17 cellular contexts compared by ENCODE assay signal in the genomic region with DNA sequence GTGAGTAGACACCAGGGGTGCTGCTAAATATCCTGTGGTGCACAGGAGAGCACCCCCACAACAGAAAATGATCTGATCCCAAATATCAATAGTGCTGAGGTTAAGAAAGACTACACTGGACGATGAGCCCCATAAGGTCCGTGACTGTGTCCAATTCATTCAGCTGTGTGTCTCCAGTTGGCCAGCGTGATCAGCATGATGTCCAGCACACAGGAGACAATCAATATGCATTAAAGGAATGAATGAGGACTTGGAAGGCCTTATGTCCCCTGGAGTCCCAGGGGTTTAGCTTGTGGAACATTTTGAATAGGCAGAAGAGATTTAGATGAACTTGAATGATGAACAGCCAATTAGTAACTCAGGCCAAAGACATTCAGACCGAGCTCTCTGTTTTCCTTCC. TPM values are rescaled to one million over a fixed set of nuclear protein-coding genes. Genes with fewer than 3 reads are reported as not detected.
DNase-seq lines count a peak whose midpoint lies in the region; ATAC-seq and TF ChIP-seq lines count a peak whose summit lies in the region.
"Had no signal": no experiment of that assay in that cellular context is flagged by ENCODE, and none has a peak within 500 bp of the region (broad histone marks: within the 10 kb centered on the region; RNA-seq: fewer than 3 reads in every experiment).

No MANE protein-coding gene starts in this region.

- no peak overlapping the region for H2AFZ ChIP-seq in PC-3 (ENCODE audit: low read length)
- H2AFZ ChIP-seq: parathyroid adenoma had no signal

- CTCF ChIA-PET in PC-3 (lab: Charles Lee) = no interaction called here

- H3K4me2 ChIP-seq in DOHH2 (ENCODE audit: low read length) = peak overlapping the region; percentile 29
- no peak overlapping the region for H3K4me2 ChIP-seq in PC-3 (ENCODE audit: low read length)

- peaks cover 99% of the 10 kb centered on the region for H3K79me2 ChIP-seq in DOHH2 (ENCODE audit: control insufficient read depth, low read length)
- no peaks in the 10 kb centered on the region for H3K79me2 ChIP-seq in PC-3 (ENCODE audit: low read length)
- H3K79me2 ChIP-seq: parathyroid adenoma had no signal

- no peak overlapping the region for H3K9ac ChIP-seq in PC-3 (ENCODE audit: low read length)
- H3K9ac ChIP-seq: parathyroid adenoma had no signal

- H3K36me3 Mint-ChIP-seq in CD14-positive monocyte (peaks cover 0 to 4% of the 10 kb centered on the region in 2 donors), memory B cell (peaks cover 31% of the 10 kb centered on the region)
- H3K36me3 Mint-ChIP-seq in activated T-helper 1 cell treated with anti-CD3 and anti-CD28 coated beads, Interleukin-12 subunit alpha, Interleukin-12 subunit beta, Interleukin-2, Interleukin-4 antibody, amounts not matched to agents 30 ng/mL and 10 ng/mL and 1 ng/mL, durations not matched to agents 14 hours and 24 hours and 36 hours (ENCODE audit: low read depth) = peaks cover 72% of the 10 kb centered on the region

- peaks cover 2 to 18% (median 12%) of the 10 kb centered on the region in 3 donors for H3K27me3 Mint-ChIP-seq in CD14-positive monocyte (ENCODE audit: low read depth in 3 of 3)
- H3K27me3 Mint-ChIP-seq in activated T-helper 1 cell treated with anti-CD3 and anti-CD28 coated beads, Interleukin-12 subunit alpha, Interleukin-12 subunit beta, Interleukin-2, Interleukin-4 antibody, amounts not matched to agents 30 ng/mL and 10 ng/mL and 1 ng/mL, durations not matched to agents 14 hours and 24 hours and 36 hours (ENCODE audit: insufficient read depth) = no peaks in the 10 kb centered on the region
- H3K27me3 Mint-ChIP-seq in memory B cell = no peaks in the 10 kb centered on the region

- intact Hi-C loops in CD14-positive monocyte (cut with micrococcal nuclease) = no loop called here
- intact Hi-C loops in activated T-helper 1 cell treated with anti-CD3 and anti-CD28 coated beads, Interleukin-12 subunit alpha, Interleukin-12 subunit beta, Interleukin-2, Interleukin-4 antibody, amounts not matched to agents 30 ng/mL and 10 ng/mL and 1 ng/mL, durations not matched to agents 14 hours and 24 hours and 36 hours (cut with micrococcal nuclease) = no loop called here
- intact Hi-C loops in PC-3 (cut with micrococcal nuclease) = no loop called here

- no peaks in the 10 kb centered on the region for H3K27me3 ChIP-seq in DOHH2 (ENCODE audit: control insufficient read depth, low read length)
- H3K27me3 ChIP-seq in PC-3 (ENCODE audit: low read length) = peaks cover 78% of the 10 kb centered on the region

- H3K4me3 Mint-ChIP-seq in CD14-positive monocyte (peak overlapping the region in 1 of 2 donors; percentile 13), memory B cell (peak overlapping the region; percentile 49)
- H3K4me3 Mint-ChIP-seq in activated T-helper 1 cell treated with anti-CD3 and anti-CD28 coated beads, Interleukin-12 subunit alpha, Interleukin-12 subunit beta, Interleukin-2, Interleukin-4 antibody, amounts not matched to agents 30 ng/mL and 10 ng/mL and 1 ng/mL, durations not matched to agents 14 hours and 24 hours and 36 hours = peak overlapping the region; percentile 34

- H3K4me1 Mint-ChIP-seq in CD14-positive monocyte (peaks cover 69% of the 10 kb centered on the region), memory B cell (peaks cover 78% of the 10 kb centered on the region)
- H3K4me1 Mint-ChIP-seq in activated T-helper 1 cell treated with anti-CD3 and anti-CD28 coated beads, Interleukin-12 subunit alpha, Interleukin-12 subunit beta, Interleukin-2, Interleukin-4 antibody, amounts not matched to agents 30 ng/mL and 10 ng/mL and 1 ng/mL, durations not matched to agents 14 hours and 24 hours and 36 hours (ENCODE audit: low read depth) = peaks cover 90% of the 10 kb centered on the region

- no peak for ATAC-seq in memory B cell (ENCODE audit: low read depth)
- no peak for ATAC-seq in PC-3
- ATAC-seq in HG03135 (IDR thresholded peaks at IDR 0.05; ENCODE audit: unreplicated experiment) = no peak
- no peak for ATAC-seq in HG03280 (IDR thresholded peaks at IDR 0.05; ENCODE audit: unreplicated experiment)
- ATAC-seq in HG02798 (IDR thresholded peaks at IDR 0.05; ENCODE audit: poor library complexity, unreplicated experiment) = no peak
- ATAC-seq: foreskin keratinocyte had no signal

- H3K9me3 ChIP-seq in DOHH2 (ENCODE audit: control insufficient read depth, insufficient read depth, low read length) (no peaks in the 10 kb centered on the region), PC-3 (ENCODE audit: low read length) (no peaks in the 10 kb centered on the region)
- H3K9me3 ChIP-seq: tibial artery had no signal

- no peak for TF ChIP-seq CTCF in CD14-positive monocyte (IDR thresholded peaks at IDR 0.05)
- no peak for TF ChIP-seq CTCF in DOHH2 (IDR thresholded peaks at IDR 0.05; ENCODE audit: low read depth, low read length, poor library complexity, severe bottlenecking)
- TF ChIP-seq CTCF in PC-3 (conservative IDR thresholded peaks at IDR 0.05; ENCODE audit: low read depth, low read length) = no peak

- H3K4me3 ChIP-seq in DOHH2 (ENCODE audit: low read length) = no peak overlapping the region
- H3K4me3 ChIP-seq in PC-3 (ENCODE audit: low read length) = no peak overlapping the region
- H3K4me3 ChIP-seq: tibial artery had no signal

- H3F3A ChIP-seq in DOHH2 (ENCODE audit: control insufficient read depth, insufficient read depth) (0 out of 2 replicates have a peak, but pooled peaks cover 2% of the 10 kb centered on the region), PC-3 (ENCODE audit: low read length, unreplicated experiment) (no peaks in the 10 kb centered on the region)

- POLR2A ChIA-PET in PC-3 (lab: Charles Lee; ENCODE audit: unreplicated experiment) = no interaction called here

- H3K36me3 ChIP-seq in DOHH2 (ENCODE audit: control insufficient read depth, low read length) = peaks cover 93% of the 10 kb centered on the region
- no peaks in the 10 kb centered on the region for H3K36me3 ChIP-seq in PC-3 (ENCODE audit: low read depth, low read length)
- H3K36me3 ChIP-seq: tibial artery had no signal

- no TSS peak for BruUV-seq in PC-3 (replicated peaks; lab: Mats Ljungman, UMichigan)

- no peaks in the 10 kb centered on the region for H3K9me2 ChIP-seq in DOHH2 (replicated peaks; ENCODE audit: control insufficient read depth, low read length)
- no peaks in the 10 kb centered on the region for H3K9me2 ChIP-seq in PC-3 (replicated peaks; ENCODE audit: low read length)

- no peak for DNase-seq in CD14-positive monocyte (ENCODE audit: low spot score)
- DNase-seq in activated T-helper 1 cell treated with anti-CD3 and anti-CD28 coated beads, Interleukin-12 subunit alpha, Interleukin-12 subunit beta, Interleukin-2, Interleukin-4 antibody, amounts not matched to agents 30 ng/mL and 10 ng/mL and 1 ng/mL, durations not matched to agents 14 hours and 24 hours and 36 hours (ENCODE audit: low spot score) = no peak
- DNase-seq in memory B cell (ENCODE audit: low spot score in 2 of 2) = no peak
- DNase-seq in PC-3 = no peak
- DNase-seq: activated CD4-positive, alpha-beta T cell treated with anti-CD3 and anti-CD28 coated beads, Interleukin-2, amount 50 U/mL, for 4 hours; anterior cingulate cortex; DMS53; foreskin keratinocyte; NCI-H82; stimulated activated CD4-positive, alpha-beta T cell treated with anti-CD3 and anti-CD28 coated beads, Interleukin-4, amount 100 ng/mL, for 1 hour; tibial artery had no signal

- H4K20me1 ChIP-seq in DOHH2 (ENCODE audit: control insufficient read depth, insufficient read depth, low read depth, low read length) (peaks cover 52% of the 10 kb centered on the region), PC-3 (ENCODE audit: low read length) (no peaks in the 10 kb centered on the region)

- H3K27ac ChIP-seq in DOHH2 (ENCODE audit: low read depth, low read length) (peak overlapping the region; percentile 28; the same call in 1 of the 2 replicates), PC-3 (ENCODE audit: low read length) (no peak overlapping the region)
- H3K27ac ChIP-seq: foreskin keratinocyte, parathyroid adenoma, tibial artery had no signal

- H3K4me1 ChIP-seq in DOHH2 (ENCODE audit: control insufficient read depth, low read length) (peaks cover 80% of the 10 kb centered on the region), PC-3 (ENCODE audit: insufficient read depth, low read length) (no peaks in the 10 kb centered on the region)
- H3K4me1 ChIP-seq: foreskin keratinocyte had no signal

- H3K27ac Mint-ChIP-seq in CD14-positive monocyte (peak overlapping the region in 6 of 7 donors; percentile 79 to 89 (median 86)), memory B cell (peak overlapping the region; percentile 84)
- H3K27ac Mint-ChIP-seq in activated T-helper 1 cell treated with anti-CD3 and anti-CD28 coated beads, Interleukin-12 subunit alpha, Interleukin-12 subunit beta, Interleukin-2, Interleukin-4 antibody, amounts not matched to agents 30 ng/mL and 10 ng/mL and 1 ng/mL, durations not matched to agents 14 hours and 24 hours and 36 hours = peak overlapping the region; percentile 71

- H3K9me3 Mint-ChIP-seq in CD14-positive monocyte (no peaks in the 10 kb centered on the region), memory B cell (no peaks in the 10 kb centered on the region)
- no peaks in the 10 kb centered on the region for H3K9me3 Mint-ChIP-seq in activated T-helper 1 cell treated with anti-CD3 and anti-CD28 coated beads, Interleukin-12 subunit alpha, Interleukin-12 subunit beta, Interleukin-2, Interleukin-4 antibody, amounts not matched to agents 30 ng/mL and 10 ng/mL and 1 ng/mL, durations not matched to agents 14 hours and 24 hours and 36 hours

RNA-seq across cellular contexts. Expression of a gene that starts 6.3 kb away (rescaled TPM):
- polyA plus RNA-seq in CD14-positive monocyte = 1 to 10 TPM; 1.1 to 1.4 TPM
- 139 and 143 TPM in 2 replicates for total RNA-seq in activated T-helper 1 cell treated with anti-CD3 and anti-CD28 coated beads, Interleukin-12 subunit alpha, Interleukin-12 subunit beta, Interleukin-2, Interleukin-4 antibody, amounts not matched to agents 30 ng/mL and 10 ng/mL and 1 ng/mL, durations not matched to agents 14 hours and 24 hours and 36 hours
- total RNA-seq in PC-3 (2014; rRNA removed) = 0.04 and 0.12 TPM in 2 replicates
- total RNA-seq: chondrocyte, foreskin keratinocyte had no signal
- polyA plus RNA-seq: foreskin keratinocyte had no signal

Comparison
In these comparisons a context has a peak if more than half of its experiments do, and no peak if none do; other contexts are left out.
1. RNA of a gene that starts 6.3 kb away (total RNA-seq): 139 to 143 TPM in activated T-helper 1 cell treated with anti-CD3 and anti-CD28 coated beads, Interleukin-12 subunit alpha, Interleukin-12 subunit beta, Interleukin-2, Interleukin-4 antibody, amounts not matched to agents 30 ng/mL and 10 ng/mL and 1 ng/mL, durations not matched to agents 14 hours and 24 hours and 36 hours; 0.04 to 0.12 TPM in PC-3; every median in the first group is over 100 times any median in the second.
2. Peak in every context shown above with its lines, with median percentiles within 50 percentile points of each other: H3K27ac Mint-ChIP-seq.